In the genomic region with DNA sequence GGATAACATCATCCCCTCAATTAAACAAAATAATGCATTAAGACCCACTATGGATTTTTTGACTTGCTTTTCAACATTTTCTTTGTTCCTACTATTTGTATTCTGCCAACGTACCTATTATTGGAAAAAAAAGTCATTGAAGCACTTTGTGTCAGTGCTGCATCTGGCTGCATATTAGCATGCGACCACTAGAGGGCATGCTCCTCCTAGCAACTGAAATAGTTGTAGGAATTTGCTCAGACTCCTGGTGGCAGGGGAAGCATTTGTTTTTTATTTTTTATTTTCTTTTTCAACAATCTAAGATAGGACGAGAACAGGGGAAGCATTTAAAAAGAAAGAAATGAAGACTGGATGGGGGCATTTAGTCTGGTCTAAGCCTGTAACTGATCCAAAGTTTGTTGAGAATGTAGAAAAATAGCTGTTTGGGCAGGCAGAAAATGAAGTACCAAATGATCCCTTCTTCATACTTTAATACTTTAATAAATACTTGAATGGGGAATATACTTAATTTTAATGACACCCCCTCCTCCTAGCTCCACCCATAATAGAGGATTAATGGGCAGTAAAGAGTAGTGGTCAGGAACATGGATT, we compare ENCODE assay signal across 8 cellular contexts. TPM values are rescaled to one million over a fixed set of nuclear protein-coding genes. Genes with fewer than 3 reads are reported as not detected.
DNase-seq lines count a peak whose midpoint lies in the region; ATAC-seq, FAIRE-seq and TF ChIP-seq lines count a peak whose summit lies in the region.

No MANE protein-coding gene starts in this region.

- no peaks in the 10 kb centered on the region for H3K9me2 ChIP-seq in hepatocyte (replicated peaks; ENCODE audit: insufficient read depth)

- H3K27ac ChIP-seq in astrocyte (ENCODE audit: low read depth, low read length) (no peak overlapping the region), hepatocyte (no peak overlapping the region), sigmoid colon (no peak overlapping the region)

- peaks cover 18% of the 10 kb centered on the region for H3K36me3 Mint-ChIP-seq in astrocyte (ENCODE audit: low read depth, unreplicated experiment)

- 6% methylated on average over 3 of the region's 3 CpGs for WGBS in hepatocyte (ENCODE audit: low lambda C conversion rate, missing lambda C conversion rate)
- 0 to 1% methylated on average over 3 of the region's 3 CpGs for WGBS in sigmoid colon, 2 donors

- H3K4me1 ChIP-seq in astrocyte (ENCODE audit: insufficient read depth, low read length) (no peaks in the 10 kb centered on the region), hepatocyte (ENCODE audit: insufficient read depth) (no peaks in the 10 kb centered on the region), sigmoid colon (peaks cover 0 to 7% (median 4%) of the 10 kb centered on the region in 4 donors)

- FAIRE-seq in astrocyte (lab: Jason Lieb, UNC): peak; percentile 88

- no peak overlapping the region for H3K27ac Mint-ChIP-seq in astrocyte (ENCODE audit: unreplicated experiment)

- H4K20me1 ChIP-seq in astrocyte (ENCODE audit: insufficient read depth, low read length) (no peaks in the 10 kb centered on the region), hepatocyte (ENCODE audit: insufficient read depth, poor library complexity, severe bottlenecking) (no peaks in the 10 kb centered on the region)

- H3K27me3 ChIP-seq in astrocyte (ENCODE audit: insufficient read depth, low read length) (no peaks in the 10 kb centered on the region), hepatocyte (no peaks in the 10 kb centered on the region), sigmoid colon (no peaks in the 10 kb centered on the region)

- DNase-seq in SKM-1 treated with dmso at 0.1 percent for 144 hours (lab: John Stamatoyannopoulos, UW; ENCODE audit: unreplicated experiment): peak; percentile 29
- no peak for DNase-seq in SKM-1 (lab: John Stamatoyannopoulos, UW; ENCODE audit: unreplicated experiment)
- DNase-seq in NCI-H1105 treated with DMSO at 0.1 percent for 48 hours (lab: John Stamatoyannopoulos, UW): peak; percentile 66
- peak; percentile 54 for DNase-seq in T1000 (lab: John Stamatoyannopoulos, UW)
- DNase-seq in astrocyte (ENCODE audit: low read depth): peak; percentile 44
- DNase-seq in hepatocyte (ENCODE audit: low spot score): peak; percentile 88
- peak; percentile 75 for DNase-seq in sigmoid colon

- intact Hi-C loops in sigmoid colon (cut with DNase I): no loop called here

- no peaks in the 10 kb centered on the region for H3K27me3 Mint-ChIP-seq in astrocyte (ENCODE audit: low read depth, unreplicated experiment)

- H3K4me2 ChIP-seq in astrocyte (ENCODE audit: low read length) (no peak overlapping the region), hepatocyte (no peak overlapping the region)

- H3K4me1 Mint-ChIP-seq in astrocyte (ENCODE audit: low read depth, unreplicated experiment): no peaks in the 10 kb centered on the region

- peak; percentile 100 for TF ChIP-seq CTCF in astrocyte (IDR thresholded peaks at IDR 0.05; ENCODE audit: insufficient read depth, low read depth, low read length)
- TF ChIP-seq CTCF in hepatocyte (IDR thresholded peaks at IDR 0.05; ENCODE audit: poor library complexity): peak; percentile 99
- TF ChIP-seq CTCF in sigmoid colon (IDR thresholded peaks at IDR 0.05): peak; percentile 75 to 97 (median 94)

- H3K36me3 ChIP-seq in astrocyte (ENCODE audit: insufficient read depth, low read length) (no peaks in the 10 kb centered on the region), hepatocyte (replicated peaks; ENCODE audit: insufficient read depth, low read depth) (no peaks in the 10 kb centered on the region), sigmoid colon (peaks cover 0 to 15% (median 3%) of the 10 kb centered on the region in 4 donors)

- H3K4me3 ChIP-seq in astrocyte (ENCODE audit: insufficient read depth, low read depth, low read length) (no peak overlapping the region), hepatocyte (no peak overlapping the region), sigmoid colon (no peak overlapping the region)

- H3K79me2 ChIP-seq in astrocyte (ENCODE audit: insufficient read depth, low read length) (no peaks in the 10 kb centered on the region), hepatocyte (no peaks in the 10 kb centered on the region)

- ATAC-seq in HG02870 (IDR thresholded peaks at IDR 0.05; ENCODE audit: unreplicated experiment): no peak

- no peak for TF ChIP-seq EP300 in sigmoid colon (IDR thresholded peaks at IDR 0.05)

- H3K9me3 ChIP-seq in astrocyte (ENCODE audit: insufficient read depth, low read depth, low read length) (no peaks in the 10 kb centered on the region), hepatocyte (ENCODE audit: low read depth) (peaks cover 6% of the 10 kb centered on the region), sigmoid colon (no peaks in the 10 kb centered on the region)

- H3K9ac ChIP-seq in astrocyte (ENCODE audit: low read length): no peak overlapping the region

- no peak for TF ChIP-seq POLR2A in sigmoid colon (IDR thresholded peaks at IDR 0.05)

- H3K9me3 Mint-ChIP-seq in astrocyte (ENCODE audit: unreplicated experiment): peaks cover 3% of the 10 kb centered on the region

- H2AFZ ChIP-seq in astrocyte (ENCODE audit: low read depth, low read length): no peak overlapping the region
- no peak overlapping the region for H2AFZ ChIP-seq in hepatocyte

- H3K4me3 Mint-ChIP-seq in astrocyte (ENCODE audit: unreplicated experiment): no peak overlapping the region

RNA-seq across cellular contexts. Expression of a gene that starts 14.5 kb away (rescaled TPM):
- total RNA-seq in astrocyte (0.32 and 1.6 TPM in 2 replicates), hepatocyte (not detected in 2 replicates), sigmoid colon (1 to 10 TPM in 3 of 4 donors, under 1 TPM in 1; 0.49 to 3.4 (median 2.2) TPM)
- polyA plus RNA-seq in hepatocyte (0.58 and 1.0 TPM in 2 replicates), sigmoid colon (1 to 10 TPM; 3.7 to 5.5 (median 4.8) TPM)

RNA-seq across cellular contexts. Expression of a gene that starts 26.8 kb away (rescaled TPM):
- total RNA-seq in astrocyte: 27.6 and 30.9 TPM in 2 replicates
- 32.6 and 36.8 TPM in 2 replicates for total RNA-seq in hepatocyte
- polyA plus RNA-seq in hepatocyte: 24.0 and 24.1 TPM in 2 replicates
- 10 to 100 TPM; 23.9 to 31.0 (median 25.2) TPM for total RNA-seq in sigmoid colon
- 10 to 100 TPM; 21.3 to 45.5 (median 33.0) TPM for polyA plus RNA-seq in sigmoid colon

RNA-seq across cellular contexts. Expression of a gene that starts 42.7 kb away (rescaled TPM):
- total RNA-seq in astrocyte: 7.1 and 8.3 TPM in 2 replicates
- 1.2 and 2.1 TPM in 2 replicates for total RNA-seq in hepatocyte
- 4.1 and 5.9 TPM in 2 replicates for polyA plus RNA-seq in hepatocyte
- 10 to 100 TPM in 3 of 4 donors, 1 to 10 TPM in 1; 6.6 to 16.8 (median 12.2) TPM for total RNA-seq in sigmoid colon
- 10 to 100 TPM in 1 of 3 donors, 1 to 10 TPM in 2; 7.6 to 27.3 (median 9.0) TPM for polyA plus RNA-seq in sigmoid colon

RNA-seq across cellular contexts. Expression of a gene that starts 47.9 kb away (rescaled TPM):
- total RNA-seq in astrocyte: not detected in 2 replicates
- not detected in 2 replicates for total RNA-seq in hepatocyte
- not detected in 2 replicates for polyA plus RNA-seq in hepatocyte
- total RNA-seq in sigmoid colon: not detected
- not detected for polyA plus RNA-seq in sigmoid colon
